34 cellular contexts compared by ENCODE assay signal in genomic region chr11:30798547-30799236, GRCh38.
"Had no signal": no experiment of that assay in that cellular context is flagged by ENCODE, and none has a peak within 500 bp of the region (broad histone marks: within the 10 kb centered on the region; RNA-seq: fewer than 3 reads in every experiment).

No MANE protein-coding gene starts in this region.

- FAIRE-seq: astrocyte, bronchial epithelial cell, frontal cortex had no signal

- DNase-seq: activated CD4-positive, alpha-beta memory T cell treated with anti-CD3 and anti-CD28 coated beads, Interleukin-2, amount 10 ng/mL, durations not matched to agents 7 days and 5 days; activated CD4-positive, alpha-beta T cell treated with anti-CD3 and anti-CD28 coated beads for 1 hour; activated CD4-positive, alpha-beta T cell treated with anti-CD3 and anti-CD28 coated beads for 4 hours; activated CD4-positive, alpha-beta T cell treated with anti-CD3 and anti-CD28 coated beads, Interleukin-2, amount 10 ng/mL, durations not matched to agents 7 days and 5 days; activated CD4-positive, alpha-beta T cell treated with anti-CD3 and anti-CD28 coated beads, Interleukin-2, amount 50 U/mL, for 4 hours; activated CD8-positive, alpha-beta memory T cell treated with anti-CD3 and anti-CD28 coated beads, Interleukin-2, amount 50 U/mL, for 48 hours; activated effector memory CD4-positive, alpha-beta T cell treated with Interleukin-2 at 50 U/mL for 16 hours; activated gamma-delta T cell treated with Interleukin-2 at 50 U/mL for 16 hours; activated naive CD4-positive, alpha-beta T cell treated with anti-CD3 and anti-CD28 coated beads, Interleukin-2, amount 50 U/mL, for 16 hours; activated naive CD4-positive, alpha-beta T cell treated with Interleukin-2 at 50 U/mL for 16 hours; activated T-cell treated with anti-CD3 and anti-CD28 coated beads for 4 hours; activated T-cell treated with anti-CD3 and anti-CD28 coated beads, Interleukin-2, amount 50 U/mL, for 24 hours; activated T-cell treated with anti-CD3 and anti-CD28 coated beads, Interleukin-2, amount 50 U/mL, for 72 hours; amniotic stem cell; anterior cingulate cortex; brain microvascular endothelial cell; dorsolateral prefrontal cortex; effector memory CD4-positive, alpha-beta T cell; endodermal cell; foreskin fibroblast; head of caudate nucleus; T-helper 1 cell; T-helper 17 cell; T1000 had no signal

- H3K4me3 Mint-ChIP-seq: activated CD4-positive, alpha-beta memory T cell treated with anti-CD3 and anti-CD28 coated beads, Interleukin-2, amount 10 ng/mL, durations not matched to agents 7 days and 5 days; activated CD4-positive, alpha-beta T cell treated with anti-CD3 and anti-CD28 coated beads, Interleukin-2, amount 10 ng/mL, durations not matched to agents 7 days and 5 days; activated naive CD8-positive, alpha-beta T cell; activated T-cell treated with anti-CD3 and anti-CD28 coated beads, Interleukin-2, amount 50 U/mL, for 24 hours; activated T-cell treated with anti-CD3 and anti-CD28 coated beads, Interleukin-2, amount 50 U/mL, for 72 hours; central memory CD8-positive, alpha-beta T cell; dendritic cell treated with granulocyte-macrophage colony-stimulating factor and Interleukin-4, amounts not matched to agents 40 ng/mL and 50 ng/mL, for 4 days; endodermal cell; T-helper 17 cell; T-helper 2 cell treated with Interferon-gamma antibody and Interleukin-4, amounts not matched to agents 5 μg/mL and 100 μg/mL, for 36 hours; WTC11 had no signal

- H3K36me3 ChIP-seq: brain microvascular endothelial cell had no signal

- H3K27ac ChIP-seq: brain microvascular endothelial cell, coronary artery, dorsolateral prefrontal cortex had no signal

- H3K9me3 Mint-ChIP-seq: activated CD4-positive, alpha-beta memory T cell treated with anti-CD3 and anti-CD28 coated beads, Interleukin-2, amount 10 ng/mL, durations not matched to agents 7 days and 5 days; activated CD4-positive, alpha-beta T cell treated with anti-CD3 and anti-CD28 coated beads, Interleukin-2, amount 10 ng/mL, durations not matched to agents 7 days and 5 days; activated T-cell treated with anti-CD3 and anti-CD28 coated beads, Interleukin-2, amount 50 U/mL, for 24 hours; endodermal cell; T-helper 2 cell treated with Interferon-gamma antibody and Interleukin-4, amounts not matched to agents 5 μg/mL and 100 μg/mL, for 36 hours had no signal

- H3K27me3 ChIP-seq: brain microvascular endothelial cell, dorsolateral prefrontal cortex had no signal

- H3K4me1 Mint-ChIP-seq: activated CD4-positive, alpha-beta memory T cell treated with anti-CD3 and anti-CD28 coated beads, Interleukin-2, amount 10 ng/mL, durations not matched to agents 7 days and 5 days; activated CD4-positive, alpha-beta T cell treated with anti-CD3 and anti-CD28 coated beads, Interleukin-2, amount 10 ng/mL, durations not matched to agents 7 days and 5 days; central memory CD8-positive, alpha-beta T cell; endodermal cell; T-helper 17 cell; WTC11 had no signal

- H3K27ac Mint-ChIP-seq: activated CD4-positive, alpha-beta memory T cell treated with anti-CD3 and anti-CD28 coated beads, Interleukin-2, amount 10 ng/mL, durations not matched to agents 7 days and 5 days; activated CD4-positive, alpha-beta T cell treated with anti-CD3 and anti-CD28 coated beads, Interleukin-2, amount 10 ng/mL, durations not matched to agents 7 days and 5 days; activated naive CD8-positive, alpha-beta T cell; activated T-cell treated with anti-CD3 and anti-CD28 coated beads, Interleukin-2, amount 50 U/mL, for 24 hours; activated T-cell treated with anti-CD3 and anti-CD28 coated beads, Interleukin-2, amount 50 U/mL, for 72 hours; dendritic cell treated with granulocyte-macrophage colony-stimulating factor and Interleukin-4, amounts not matched to agents 40 ng/mL and 50 ng/mL, for 4 days; endodermal cell; T-helper 17 cell; T-helper 2 cell treated with Interferon-gamma antibody and Interleukin-4, amounts not matched to agents 5 μg/mL and 100 μg/mL, for 36 hours; WTC11 had no signal

- H3K4me3 ChIP-seq: coronary artery, dorsolateral prefrontal cortex had no signal

- H3K36me3 Mint-ChIP-seq: activated naive CD8-positive, alpha-beta T cell; WTC11 had no signal

- ATAC-seq: activated T-cell treated with anti-CD3 and anti-CD28 coated beads, Interleukin-2, amount 50 U/mL, for 72 hours; esophagus mucosa; T-helper 17 cell; WTC11 had no signal

- H3K27me3 Mint-ChIP-seq: activated CD4-positive, alpha-beta memory T cell treated with anti-CD3 and anti-CD28 coated beads, Interleukin-2, amount 10 ng/mL, durations not matched to agents 7 days and 5 days; activated CD4-positive, alpha-beta T cell treated with anti-CD3 and anti-CD28 coated beads, Interleukin-2, amount 10 ng/mL, durations not matched to agents 7 days and 5 days; activated T-cell treated with anti-CD3 and anti-CD28 coated beads, Interleukin-2, amount 50 U/mL, for 24 hours; central memory CD8-positive, alpha-beta T cell; dendritic cell treated with granulocyte-macrophage colony-stimulating factor and Interleukin-4, amounts not matched to agents 40 ng/mL and 50 ng/mL, for 4 days; T-helper 17 cell had no signal
